ENCODE assay signal across 31 cellular contexts in genomic region chr7:71323726-71324125, GRCh38.
"Had no signal": no experiment of that assay in that cellular context is flagged by ENCODE, and none has a peak within 500 bp of the region (broad histone marks: within the 10 kb centered on the region; RNA-seq: fewer than 3 reads in every experiment).

No MANE protein-coding gene starts in this region.

- H3K4me3 ChIP-seq: adrenal gland, breast epithelium, cardiac muscle cell, colonic mucosa, esophagus squamous epithelium, gastroesophageal sphincter had no signal

- H3K36me3 ChIP-seq: adrenal gland, breast epithelium, cardiac muscle cell, colonic mucosa, esophagus squamous epithelium, gastroesophageal sphincter, WERI-Rb-1 had no signal

- H3K4me1 ChIP-seq: adrenal gland, breast epithelium, colonic mucosa, esophagus squamous epithelium had no signal

- ATAC-seq: activated CD4-positive, alpha-beta T cell treated with anti-CD3 and anti-CD28 coated beads for 36 hours; activated CD8-positive, alpha-beta memory T cell treated with anti-CD3 and anti-CD28 coated beads, Interleukin-2, amount 10 ng/mL, durations not matched to agents 7 days and 5 days; activated CD8-positive, alpha-beta T cell treated with anti-CD3 and anti-CD28 coated beads, Interleukin-2, amount 10 ng/mL, durations not matched to agents 7 days and 5 days; activated naive CD8-positive, alpha-beta T cell treated with anti-CD3 and anti-CD28 coated beads, Interleukin-2, amount 50 U/mL, for 24 hours; gastroesophageal sphincter; T-helper 17 cell had no signal

- H3K9me3 ChIP-seq: adrenal gland, breast epithelium, colonic mucosa, esophagus squamous epithelium, gastroesophageal sphincter had no signal

- DNase-seq: activated CD4-positive, alpha-beta memory T cell treated with anti-CD3 and anti-CD28 coated beads for 36 hours; activated CD4-positive, alpha-beta T cell treated with anti-CD3 and anti-CD28 coated beads for 36 hours; activated CD4-positive, alpha-beta T cell treated with anti-CD3 and anti-CD28 coated beads, Interleukin-2, amount 10 ng/mL, durations not matched to agents 24 days and 14 days; activated CD4-positive, CD25-positive, alpha-beta regulatory T cell; activated CD4-positive, CD25-positive, alpha-beta regulatory T cell treated with anti-CD3 and anti-CD28 coated beads, Interleukin-2, amount 50 U/mL, for 72 hours; activated CD8-positive, alpha-beta memory T cell treated with anti-CD3 and anti-CD28 coated beads, Interleukin-2, amount 10 ng/mL, durations not matched to agents 7 days and 5 days; activated CD8-positive, alpha-beta memory T cell treated with anti-CD3 and anti-CD28 coated beads, Interleukin-2, amount 50 U/mL, for 4 hours; activated CD8-positive, alpha-beta T cell treated with anti-CD3 and anti-CD28 coated beads, Interleukin-2, amount 10 ng/mL, durations not matched to agents 7 days and 5 days; activated gamma-delta T cell; activated naive CD4-positive, alpha-beta T cell; activated naive CD8-positive, alpha-beta T cell treated with anti-CD3 and anti-CD28 coated beads for 36 hours; activated naive CD8-positive, alpha-beta T cell treated with anti-CD3 and anti-CD28 coated beads, Interleukin-2, amount 50 U/mL, for 24 hours; activated T-cell treated with anti-CD3 and anti-CD28 coated beads, Interleukin-2, amount 50 U/mL, for 1 hour; activated T-cell treated with anti-CD3 and anti-CD28 coated beads, Interleukin-2, amount 50 U/mL, for 48 hours; adrenal gland; amygdala; aorta; central memory CD4-positive, alpha-beta T cell; cerebellar nuclear complex; colonic mucosa; effector CD8-positive, alpha-beta T cell; esophagus squamous epithelium; foreskin melanocyte; T-helper 1 cell; T-helper 17 cell; T1000; WERI-Rb-1 had no signal

- H3K27me3 ChIP-seq: adrenal gland, breast epithelium, cardiac muscle cell, colonic mucosa, esophagus squamous epithelium, gastroesophageal sphincter had no signal

- H3K27ac ChIP-seq: adrenal gland, breast epithelium, cardiac muscle cell, colonic mucosa, epithelial cell of prostate, esophagus squamous epithelium, gastroesophageal sphincter, WERI-Rb-1 had no signal
